Comparison of ENCODE assay signal across 15 cellular contexts in genomic region chr2:169091761-169092523, GRCh38. TPM values are rescaled to one million over a fixed set of nuclear protein-coding genes. Genes with fewer than 3 reads are reported as not detected.
DNase-seq lines count a peak whose midpoint lies in the region; ATAC-seq, FAIRE-seq and TF ChIP-seq lines count a peak whose summit lies in the region.
"Had no signal": no experiment of that assay in that cellular context is flagged by ENCODE, and none has a peak within 500 bp of the region (broad histone marks: within the 10 kb centered on the region; RNA-seq: fewer than 3 reads in every experiment).

No MANE protein-coding gene starts in this region.

- H3K79me2 ChIP-seq in PC-9 (ENCODE audit: low read depth) (no peaks in the 10 kb centered on the region), MM.1S (ENCODE audit: low read length) (no peaks in the 10 kb centered on the region)

- BruUV-seq in Calu3 (replicated peaks; lab: Mats Ljungman, UMichigan), result no TSS peak
- BruUV-seq in PC-9 (replicated peaks; lab: Mats Ljungman, UMichigan), result no TSS peak

- H3K36me3 ChIP-seq in PC-9 (ENCODE audit: low read depth) (no peaks in the 10 kb centered on the region), esophagus muscularis mucosa (no peaks in the 10 kb centered on the region), pancreas (no peaks in the 10 kb centered on the region), MM.1S (replicated peaks; ENCODE audit: insufficient read depth, low read length) (no peaks in the 10 kb centered on the region), H7 (replicated peaks; ENCODE audit: control insufficient read depth, insufficient read depth, low read length) (no peaks in the 10 kb centered on the region)
- H3K36me3 ChIP-seq: BLaER1, right lobe of liver, vagina had no signal

- TF ChIP-seq CTCF in Calu3 (IDR thresholded peaks at IDR 0.05; ENCODE audit: unreplicated experiment) (no peak), PC-9 (conservative IDR thresholded peaks at IDR 0.05) (no peak), esophagus muscularis mucosa (IDR thresholded peaks at IDR 0.05) (no peak), pancreas (IDR thresholded peaks at IDR 0.05) (no peak), MM.1S (IDR thresholded peaks at IDR 0.05; ENCODE audit: low read length) (no peak), WTC11 (IDR thresholded peaks at IDR 0.05) (no peak)

- H4K20me1 ChIP-seq in PC-9 (ENCODE audit: insufficient read depth), result no peaks in the 10 kb centered on the region
- H4K20me1 ChIP-seq in MM.1S (ENCODE audit: insufficient read depth, low read length), result no peaks in the 10 kb centered on the region
- H4K20me1 ChIP-seq: BLaER1 had no signal

- CTCF ChIA-PET in Calu3 (lab: Charles Lee) (no interaction called here), PC-9 (lab: Charles Lee) (no interaction called here), WTC11 (lab: Charles Lee) (no interaction called here)

- H3K4me3 ChIP-seq in PC-9, result peak overlapping the region; percentile 27; the same call in 1 of the 2 replicates
- no peak overlapping the region for H3K4me3 ChIP-seq in esophagus muscularis mucosa
- no peak overlapping the region for H3K4me3 ChIP-seq in pancreas
- H3K4me3 ChIP-seq in MM.1S (ENCODE audit: low read length), result no peak overlapping the region
- H3K4me3 ChIP-seq in H7 (ENCODE audit: insufficient read depth, low read depth, low read length), result no peak overlapping the region
- H3K4me3 ChIP-seq: BLaER1, right lobe of liver, vagina had no signal

- H3K27ac Mint-ChIP-seq in Calu3 (ENCODE audit: unreplicated experiment) (peak overlapping the region; percentile 58), WTC11 (no peak overlapping the region)
- no peak overlapping the region for H3K27ac Mint-ChIP-seq in natural killer cell treated with Interleukin-12 subunit alpha and Interleukin-12 subunit beta and Interleukin-15 and Interleukin-18, amount 100 ng/mL, for 72 hours
- H3K27ac Mint-ChIP-seq: activated naive CD4-positive, alpha-beta T cell treated with anti-CD3 and anti-CD28 coated beads, Interleukin-2, amount 10 ng/mL, durations not matched to agents 7 days and 5 days; dendritic cell treated with granulocyte-macrophage colony-stimulating factor and Interleukin-4, amounts not matched to agents 40 ng/mL and 50 ng/mL, for 4 days had no signal

- no peaks in the 10 kb centered on the region for H3K9me2 ChIP-seq in PC-9 (ENCODE audit: insufficient read depth)
- no peaks in the 10 kb centered on the region for H3K9me2 ChIP-seq in MM.1S (replicated peaks; ENCODE audit: insufficient read depth, low read length)

- no peak for TF ChIP-seq POLR2A in esophagus muscularis mucosa (IDR thresholded peaks at IDR 0.05; ENCODE audit: low read depth)

- peak; percentile 79 for FAIRE-seq in pancreas (lab: Jason Lieb, UNC)

- peaks cover 79% of the 10 kb centered on the region for H3K4me1 ChIP-seq in PC-9 (replicated peaks; ENCODE audit: insufficient read depth)
- H3K4me1 ChIP-seq in esophagus muscularis mucosa, result peaks cover 0 to 19% (median 10%) of the 10 kb centered on the region in 4 donors
- H3K4me1 ChIP-seq in pancreas, result peaks cover 0 to 3% (median 0%) of the 10 kb centered on the region in 3 donors
- peaks cover 21% of the 10 kb centered on the region for H3K4me1 ChIP-seq in MM.1S (ENCODE audit: low read length)
- H3K4me1 ChIP-seq: BLaER1, right lobe of liver had no signal

- 47% methylated on average over 8 of the region's 8 CpGs for WGBS in esophagus muscularis mucosa
- WGBS in pancreas, 2 donors, result 57 to 63% methylated on average over 8 of the region's 8 CpGs

- H3K9me3 Mint-ChIP-seq in Calu3 (ENCODE audit: low read depth, unreplicated experiment), result peaks cover 2% of the 10 kb centered on the region
- no peaks in the 10 kb centered on the region for H3K9me3 Mint-ChIP-seq in natural killer cell treated with Interleukin-12 subunit alpha and Interleukin-12 subunit beta and Interleukin-15 and Interleukin-18, amount 100 ng/mL, for 72 hours
- H3K9me3 Mint-ChIP-seq in WTC11, result no peaks in the 10 kb centered on the region; the same call in 1 of the 2 replicates
- H3K9me3 Mint-ChIP-seq: activated naive CD4-positive, alpha-beta T cell treated with anti-CD3 and anti-CD28 coated beads, Interleukin-2, amount 10 ng/mL, durations not matched to agents 7 days and 5 days; dendritic cell treated with granulocyte-macrophage colony-stimulating factor and Interleukin-4, amounts not matched to agents 40 ng/mL and 50 ng/mL, for 4 days had no signal

- H3K27me3 ChIP-seq in PC-9 (ENCODE audit: insufficient read depth, low read depth) (no peaks in the 10 kb centered on the region), esophagus muscularis mucosa (no peaks in the 10 kb centered on the region), pancreas (no peaks in the 10 kb centered on the region), MM.1S (replicated peaks; ENCODE audit: insufficient read depth, low read length) (no peaks in the 10 kb centered on the region), H7 (ENCODE audit: control insufficient read depth, insufficient read depth, low read length) (no peaks in the 10 kb centered on the region)
- H3K27me3 ChIP-seq: BLaER1, right lobe of liver, vagina had no signal

- peaks cover 17% of the 10 kb centered on the region for H3K36me3 Mint-ChIP-seq in Calu3 (ENCODE audit: insufficient read depth, unreplicated experiment)
- no peaks in the 10 kb centered on the region for H3K36me3 Mint-ChIP-seq in natural killer cell treated with Interleukin-12 subunit alpha and Interleukin-12 subunit beta and Interleukin-15 and Interleukin-18, amount 100 ng/mL, for 72 hours
- no peaks in the 10 kb centered on the region for H3K36me3 Mint-ChIP-seq in WTC11
- H3K36me3 Mint-ChIP-seq: activated naive CD4-positive, alpha-beta T cell treated with anti-CD3 and anti-CD28 coated beads, Interleukin-2, amount 10 ng/mL, durations not matched to agents 7 days and 5 days had no signal

- H2AFZ ChIP-seq in PC-9 (peak overlapping the region; percentile 54; the same call in 1 of the 2 replicates), MM.1S (ENCODE audit: low read length) (no peak overlapping the region)

- no peaks in the 10 kb centered on the region; the same call in 1 of the 2 replicates for H3K9me3 ChIP-seq in PC-9 (ENCODE audit: insufficient read depth, low read depth)
- H3K9me3 ChIP-seq in esophagus muscularis mucosa, result no peaks in the 10 kb centered on the region
- H3K9me3 ChIP-seq in pancreas, result no peaks in the 10 kb centered on the region
- H3K9me3 ChIP-seq in MM.1S (replicated peaks; ENCODE audit: insufficient read depth, low read length), result no peaks in the 10 kb centered on the region
- H3K9me3 ChIP-seq: right lobe of liver, vagina had no signal

- TF ChIP-seq EP300 in esophagus muscularis mucosa (IDR thresholded peaks at IDR 0.05), result no peak

- H3K4me2 ChIP-seq in PC-9 (peak overlapping the region; percentile 75), MM.1S (ENCODE audit: low read depth, low read length) (no peak overlapping the region)
- H3K4me2 ChIP-seq: BLaER1 had no signal

- no peak overlapping the region for H3K4me3 Mint-ChIP-seq in Calu3 (ENCODE audit: low read depth, unreplicated experiment)
- no peak overlapping the region for H3K4me3 Mint-ChIP-seq in natural killer cell treated with Interleukin-12 subunit alpha and Interleukin-12 subunit beta and Interleukin-15 and Interleukin-18, amount 100 ng/mL, for 72 hours
- H3K4me3 Mint-ChIP-seq in WTC11, result no peak overlapping the region
- H3K4me3 Mint-ChIP-seq: activated naive CD4-positive, alpha-beta T cell treated with anti-CD3 and anti-CD28 coated beads, Interleukin-2, amount 10 ng/mL, durations not matched to agents 7 days and 5 days; dendritic cell treated with granulocyte-macrophage colony-stimulating factor and Interleukin-4, amounts not matched to agents 40 ng/mL and 50 ng/mL, for 4 days had no signal

- H3F3A ChIP-seq in PC-9 (ENCODE audit: insufficient read depth, low read depth), result peaks cover 39% of the 10 kb centered on the region
- peaks cover 16% of the 10 kb centered on the region for H3F3A ChIP-seq in MM.1S (ENCODE audit: insufficient read depth, low read length)

- DNase-seq in Calu3 (peak; percentile 65), PC-9 (peak; percentile 64 to 93), esophagus muscularis mucosa (ENCODE audit: extremely low spot score) (peak; percentile 53), pancreas (peak in 2 of 6 donors; percentile 13 to 40), MM.1S (no peak), H7 (no peak), WTC11 (ENCODE audit: low spot score) (no peak)
- DNase-seq in natural killer cell treated with Interleukin-12 subunit alpha and Interleukin-12 subunit beta and Interleukin-15 and Interleukin-18, amount 100 ng/mL, for 72 hours (ENCODE audit: low spot score), result no peak
- DNase-seq: activated CD4-positive, alpha-beta T cell treated with anti-CD3 and anti-CD28 coated beads, Interleukin-2, amount 50 U/mL, for 1 hour; activated naive CD4-positive, alpha-beta T cell treated with anti-CD3 and anti-CD28 coated beads, Interleukin-2, amount 10 ng/mL, durations not matched to agents 7 days and 5 days; midbrain; right lobe of liver had no signal

- H3K27me3 Mint-ChIP-seq in Calu3 (ENCODE audit: unreplicated experiment), result no peaks in the 10 kb centered on the region
- no peaks in the 10 kb centered on the region for H3K27me3 Mint-ChIP-seq in natural killer cell treated with Interleukin-12 subunit alpha and Interleukin-12 subunit beta and Interleukin-15 and Interleukin-18, amount 100 ng/mL, for 72 hours
- H3K27me3 Mint-ChIP-seq in WTC11 (ENCODE audit: low read depth), result peaks cover 5% of the 10 kb centered on the region
- H3K27me3 Mint-ChIP-seq: dendritic cell treated with granulocyte-macrophage colony-stimulating factor and Interleukin-4, amounts not matched to agents 40 ng/mL and 50 ng/mL, for 4 days had no signal

- POLR2A ChIA-PET in PC-9 (lab: Charles Lee; ENCODE audit: unreplicated experiment), result no interaction called here
- POLR2A ChIA-PET in WTC11 (lab: Charles Lee), result no interaction called here

- peak in 3 of 4 donors; percentile 63 to 72 (median 67) for ATAC-seq in pancreas
- no peak for ATAC-seq in natural killer cell treated with Interleukin-12 subunit alpha and Interleukin-12 subunit beta and Interleukin-15 and Interleukin-18, amount 100 ng/mL, for 72 hours
- ATAC-seq in WTC11, result no peak

- peaks cover 59% of the 10 kb centered on the region for H3K4me1 Mint-ChIP-seq in Calu3 (ENCODE audit: low read depth, unreplicated experiment)
- peaks cover 9 to 16% of the 10 kb centered on the region in 2 donors for H3K4me1 Mint-ChIP-seq in natural killer cell treated with Interleukin-12 subunit alpha and Interleukin-12 subunit beta and Interleukin-15 and Interleukin-18, amount 100 ng/mL, for 72 hours (ENCODE audit: low read depth in 2 of 2)
- peaks cover 8% of the 10 kb centered on the region for H3K4me1 Mint-ChIP-seq in WTC11

- no peak overlapping the region for H3K9ac ChIP-seq in MM.1S (ENCODE audit: low read length)
- H3K9ac ChIP-seq: BLaER1 had no signal

- H3K27ac ChIP-seq in PC-9, result peak overlapping the region; percentile 91
- no peak overlapping the region for H3K27ac ChIP-seq in esophagus muscularis mucosa (replicated peaks in 1 of 4)
- H3K27ac ChIP-seq in pancreas, result no peak overlapping the region
- no peak overlapping the region for H3K27ac ChIP-seq in MM.1S (ENCODE audit: low read length)
- H3K27ac ChIP-seq: BLaER1, right lobe of liver, vagina had no signal

- intact Hi-C loops in Calu3 (cut with micrococcal nuclease; ENCODE audit: unreplicated experiment), result loop anchor here (2.0 kb wide), 1 partner anchor 79 kb away; no protein-coding TSS in a partner anchor
- intact Hi-C loops in PC-9 (cut with micrococcal nuclease; ENCODE audit: unreplicated experiment), result loop anchor here (1.0 to 5.0 kb wide), 2 partner anchors 55 to 128 kb away; no protein-coding TSS in a partner anchor
- intact Hi-C loops in esophagus muscularis mucosa (cut with DNase I), result no loop called here
- intact Hi-C loops in pancreas (cut with DNase I), result no loop called here

RNA-seq across cellular contexts. Expression of gene DHRS9, which starts 22.6 kb away (rescaled TPM):
- total RNA-seq in Calu3 (2022), result 16.6 and 46.8 TPM in 2 replicates
- not detected in 2 replicates for total RNA-seq in PC-9 (2021)
- total RNA-seq in esophagus muscularis mucosa, result under 1 TPM in 3 of 4 donors, not detected in 1; 0.75 to 0.99 (median 0.83) TPM
- total RNA-seq in pancreas, result 1 to 10 TPM in 2 of 6 donors, under 1 TPM in 3, not detected in 1; 0.12 to 3.4 (median 0.58) TPM
- polyA plus RNA-seq in pancreas, result under 1 TPM; 0.12 to 0.27 TPM
- total RNA-seq in natural killer cell treated with Interleukin-12 subunit alpha and Interleukin-12 subunit beta and Interleukin-15 and Interleukin-18, amount 100 ng/mL, for 72 hours, result not detected
- not detected in 2 replicates for total RNA-seq in H7 (2014; rRNA removed; shearing (Covaris generic))
- total RNA-seq in WTC11 (2021), result not detected in 3 replicates
- total RNA-seq: vagina had no signal

Comparison
In these comparisons a context has a peak if more than half of its experiments do, and no peak if none do; other contexts are left out.
1. DNase-seq: peak in Calu3 (single experiment), PC-9 (2 of 2) and esophagus muscularis mucosa (single experiment); none in MM.1S (single experiment), natural killer cell treated with Interleukin-12 subunit alpha and Interleukin-12 subunit beta and Interleukin-15 and Interleukin-18, amount 100 ng/mL, for 72 hours (single experiment), H7 (single experiment) and WTC11 (single experiment).
2. ATAC-seq: peak in pancreas (3 of 4); none in natural killer cell treated with Interleukin-12 subunit alpha and Interleukin-12 subunit beta and Interleukin-15 and Interleukin-18, amount 100 ng/mL, for 72 hours (0 of 2) and WTC11 (single experiment).
3. intact Hi-C loops: an anchor here in Calu3 (2.0 kb wide) and PC-9 (1.0 to 5.0 kb wide); none called in esophagus muscularis mucosa and pancreas.